In genomic region chr14:103302966-103303365, GRCh38 we compare ENCODE assay signal across 26 cellular contexts. TPM values are rescaled to one million over a fixed set of nuclear protein-coding genes. Genes with fewer than 3 reads are reported as not detected.
DNase-seq lines count a peak whose midpoint lies in the region; TF ChIP-seq lines count a peak whose summit lies in the region.
"Had no signal": no experiment of that assay in that cellular context is flagged by ENCODE, and none has a peak within 500 bp of the region (broad histone marks: within the 10 kb centered on the region; RNA-seq: fewer than 3 reads in every experiment).

No MANE protein-coding gene starts in this region.

- POLR2A ChIA-PET in A673 (lab: Charles Lee; ENCODE audit: low non-redundant PET): no interaction called here

- peaks cover 3% of the 10 kb centered on the region for H3K9me3 ChIP-seq in A673 (ENCODE audit: low read depth, low read length, poor library complexity, severe bottlenecking)
- H3K9me3 ChIP-seq: SK-N-SH, transverse colon had no signal

- BruUV-seq in A673 (replicated peaks; lab: Mats Ljungman, UMichigan): no TSS peak

- intact Hi-C loops in A673 (cut with micrococcal nuclease; ENCODE audit: unreplicated experiment): no loop called here

- TF ChIP-seq CTCF in fibroblast of villous mesenchyme (IDR thresholded peaks at IDR 0.05; ENCODE audit: insufficient read depth, low read depth, low read length) (no peak), A673 (conservative IDR thresholded peaks at IDR 0.05; ENCODE audit: low read depth, low read length) (no peak)

- no peaks in the 10 kb centered on the region for H3K36me3 ChIP-seq in A673 (ENCODE audit: insufficient read depth, low read length, poor library complexity, severe bottlenecking)
- H3K36me3 ChIP-seq: cardiac muscle cell, heart left ventricle, transverse colon had no signal

- CTCF ChIA-PET in A673 (lab: Charles Lee): no interaction called here

- H3K27me3 ChIP-seq in A673 (replicated peaks; ENCODE audit: insufficient read depth, low read depth, low read length, poor library complexity): no peaks in the 10 kb centered on the region
- H3K27me3 ChIP-seq: cardiac muscle cell had no signal

- peak; percentile 17 for DNase-seq in EH (ENCODE audit: low read depth)
- peak; percentile 81 for DNase-seq in MV-4-11 (lab: John Stamatoyannopoulos, UW)
- peak; percentile 41 for DNase-seq in amniotic epithelial cell (ENCODE audit: low read depth)
- DNase-seq in fibroblast of villous mesenchyme (ENCODE audit: low read depth): peak; percentile 25
- DNase-seq in A673 (ENCODE audit: low spot score): no peak
- DNase-seq in NCI-H2227 treated with DMSO at 0.1 percent for 48 hours (lab: John Stamatoyannopoulos, UW): no peak
- DNase-seq in AG08395 (ENCODE audit: low spot score): no peak
- no peak for DNase-seq in COLO829 (ENCODE audit: low spot score)
- DNase-seq: activated CD8-positive, alpha-beta memory T cell treated with anti-CD3 and anti-CD28 coated beads for 24 hours; activated naive CD4-positive, alpha-beta T cell treated with anti-CD3 and anti-CD28 coated beads, Interleukin-2, amount 10 ng/mL, durations not matched to agents 7 days and 5 days; activated T-cell treated with anti-CD3 and anti-CD28 coated beads, Interleukin-2, amount 50 U/mL, for 48 hours; AML-193; CD8-positive, alpha-beta T cell; dermis blood vessel endothelial cell; DMS153; heart left ventricle; Kasumi-1; mammary epithelial cell; NCI-H1417 treated with DMSO at 0.1 percent for 48 hours; NCI-H510A; RPMI8226; SK-N-SH; stimulated activated CD8-positive, alpha-beta memory T cell treated with anti-CD3 and anti-CD28 coated beads, Interleukin-4, amount 100 ng/mL, for 48 hours; T-helper 17 cell; transverse colon had no signal

- peaks cover 7% of the 10 kb centered on the region for H3K4me1 ChIP-seq in A673 (ENCODE audit: insufficient read depth, low read length, poor library complexity, severe bottlenecking)
- H3K4me1 ChIP-seq: heart left ventricle, transverse colon had no signal

- no peak overlapping the region for H3K4me3 ChIP-seq in fibroblast of villous mesenchyme (ENCODE audit: low read depth, low read length)
- no peak overlapping the region for H3K4me3 ChIP-seq in A673 (ENCODE audit: low read depth, low read length, poor library complexity, severe bottlenecking)
- H3K4me3 ChIP-seq: cardiac muscle cell, heart left ventricle, transverse colon had no signal

- H3K27ac ChIP-seq in A673 (ENCODE audit: low read depth, low read length, poor library complexity, severe bottlenecking): no peak overlapping the region
- H3K27ac ChIP-seq: cardiac muscle cell, heart left ventricle, transverse colon had no signal

RNA-seq across cellular contexts. Expression of gene EIF5, which starts 31.1 kb away (rescaled TPM):
- total RNA-seq in fibroblast of villous mesenchyme (122 and 124 TPM in 2 replicates), A673 (2021) (416 and 446 TPM in 2 replicates)

Comparison
In these comparisons a context has a peak if more than half of its experiments do, and no peak if none do; other contexts are left out.
1. DNase-seq: peak in EH (single experiment), MV-4-11 (single experiment), amniotic epithelial cell (single experiment) and fibroblast of villous mesenchyme (single experiment); none in A673 (single experiment), NCI-H2227 treated with DMSO at 0.1 percent for 48 hours (single experiment), AG08395 (single experiment) and COLO829 (single experiment).